In genomic region chr14:99737956-99738667, GRCh38 we compare ENCODE assay signal across 14 cellular contexts. TPM values are rescaled to one million over a fixed set of nuclear protein-coding genes. Genes with fewer than 3 reads are reported as not detected.
A peak's percentile ranks its signal among the peaks of the same experiment; 100 is the strongest.
DNase-seq lines count a peak whose midpoint lies in the region; ATAC-seq and TF ChIP-seq lines count a peak whose summit lies in the region.
"Had no signal": no experiment of that assay in that cellular context is flagged by ENCODE, and none has a peak within 500 bp of the region (broad histone marks: within the 10 kb centered on the region; RNA-seq: fewer than 3 reads in every experiment).

No MANE protein-coding gene starts in this region.

- DNase-seq in body of pancreas (peak in 1 of 4 donors; percentile 30), right cardiac atrium (peak in 2 of 3 donors; percentile 70), sciatic nerve (ENCODE audit: low spot score) (no peak), progenitor cell of endocrine pancreas (ENCODE audit: low spot score, unreplicated experiment) (no peak)
- no peak for DNase-seq in stimulated activated CD4-positive, alpha-beta T cell treated with anti-CD3 and anti-CD28 coated beads, Interleukin-4, amount 100 ng/mL, for 1 hour
- DNase-seq in activated CD8-positive, alpha-beta memory T cell treated with anti-CD3 and anti-CD28 coated beads, Interleukin-2, amount 50 U/mL, for 4 hours: no peak
- DNase-seq: activated naive CD8-positive, alpha-beta T cell treated with anti-CD3 and anti-CD28 coated beads for 36 hours; AML-193; NCI-H774; stimulated activated CD4-positive, alpha-beta T cell treated with anti-CD3 and anti-CD28 coated beads, Interleukin-4, amount 100 ng/mL, for 24 hours; T-cell had no signal

- 46% methylated on average over 20 of the region's 21 CpGs; no CpG with 5 or more reads in 1 of the 2 donors for WGBS in body of pancreas, 2 donors
- 26% methylated on average over 21 of the region's 21 CpGs for WGBS in right cardiac atrium

- no peaks in the 10 kb centered on the region for H3K9me3 Mint-ChIP-seq in progenitor cell of endocrine pancreas (ENCODE audit: low read depth)
- H3K9me3 Mint-ChIP-seq: activated naive CD8-positive, alpha-beta T cell treated with anti-CD3 and anti-CD28 coated beads for 36 hours; neural progenitor cell; T-cell had no signal

- H3K27me3 ChIP-seq in BLaER1 (peaks cover 36% of the 10 kb centered on the region), body of pancreas (no peaks in the 10 kb centered on the region), right cardiac atrium (ENCODE audit: control insufficient read depth, insufficient read depth) (no peaks in the 10 kb centered on the region)
- H3K27me3 ChIP-seq: neural progenitor cell had no signal

- H3K36me3 ChIP-seq in BLaER1 (no peaks in the 10 kb centered on the region), body of pancreas (replicated peaks in 1 of 2; ENCODE audit: insufficient read depth in 1 of 2, low read depth in 2 of 2) (no peaks in the 10 kb centered on the region)
- H3K36me3 ChIP-seq: neural progenitor cell had no signal

- peaks cover 8% of the 10 kb centered on the region for H3K4me1 Mint-ChIP-seq in progenitor cell of endocrine pancreas (ENCODE audit: low read depth)
- H3K4me1 Mint-ChIP-seq: activated naive CD8-positive, alpha-beta T cell treated with anti-CD3 and anti-CD28 coated beads for 36 hours had no signal

- H3K9me3 ChIP-seq in BLaER1 (no peaks in the 10 kb centered on the region), body of pancreas (no peaks in the 10 kb centered on the region), right cardiac atrium (ENCODE audit: control insufficient read depth, low read length) (no peaks in the 10 kb centered on the region)

- H3K4me1 ChIP-seq in BLaER1: peaks cover 48% of the 10 kb centered on the region
- H3K4me1 ChIP-seq in body of pancreas: peaks cover 29% of the 10 kb centered on the region
- H3K4me1 ChIP-seq in right cardiac atrium (ENCODE audit: control insufficient read depth, insufficient read depth, low read length): peaks cover 10% of the 10 kb centered on the region
- H3K4me1 ChIP-seq: neural progenitor cell had no signal

- H3K4me3 Mint-ChIP-seq in progenitor cell of endocrine pancreas (ENCODE audit: low read depth): no peak overlapping the region
- H3K4me3 Mint-ChIP-seq: activated naive CD8-positive, alpha-beta T cell treated with anti-CD3 and anti-CD28 coated beads for 36 hours; T-cell had no signal

- H4K20me1 ChIP-seq in BLaER1: no peaks in the 10 kb centered on the region

- H3K27ac ChIP-seq in BLaER1 (no peak overlapping the region), body of pancreas (peak overlapping the region in 3 of 4 donors; percentile 11 to 58 (median 46)), right cardiac atrium (ENCODE audit: low read length) (peak overlapping the region; percentile 59)
- H3K27ac ChIP-seq: neural progenitor cell had no signal

- no peaks in the 10 kb centered on the region for H3K36me3 Mint-ChIP-seq in progenitor cell of endocrine pancreas (ENCODE audit: insufficient read depth)
- H3K36me3 Mint-ChIP-seq: activated naive CD8-positive, alpha-beta T cell treated with anti-CD3 and anti-CD28 coated beads for 36 hours; neural progenitor cell; T-cell had no signal

- H3K27ac Mint-ChIP-seq in progenitor cell of endocrine pancreas: no peak overlapping the region
- H3K27ac Mint-ChIP-seq: activated naive CD8-positive, alpha-beta T cell treated with anti-CD3 and anti-CD28 coated beads for 36 hours; neural progenitor cell; T-cell had no signal

- peak overlapping the region; percentile 84 for H3K4me2 ChIP-seq in BLaER1
- H3K4me2 ChIP-seq: neural progenitor cell had no signal

- H3K9ac ChIP-seq in BLaER1: peak overlapping the region; percentile 48; the same call in 1 of the 2 replicates
- H3K9ac ChIP-seq: neural progenitor cell had no signal

- H3K27me3 Mint-ChIP-seq in progenitor cell of endocrine pancreas: peaks cover 37% of the 10 kb centered on the region

- TF ChIP-seq POLR2A in body of pancreas (IDR thresholded peaks at IDR 0.05): no peak

- TF ChIP-seq CTCF in body of pancreas (IDR thresholded peaks at IDR 0.05) (peak in 2 of 7 experiments; percentile 3 to 14), progenitor cell of endocrine pancreas (IDR thresholded peaks at IDR 0.05; ENCODE audit: unreplicated experiment) (no peak)

- H3K4me3 ChIP-seq in BLaER1 (peak overlapping the region; percentile 38; the same call in 1 of the 2 replicates), body of pancreas (peak overlapping the region in 1 of 2 donors; percentile 35), right cardiac atrium (ENCODE audit: low read length) (peak overlapping the region; percentile 38)
- H3K4me3 ChIP-seq: neural progenitor cell had no signal

- intact Hi-C loops in body of pancreas (cut with DNase I): no loop called here
- intact Hi-C loops in right cardiac atrium (cut with DNase I): loop anchor here in 1 of 4 donors (10.0 kb wide), 1 partner anchor 57 kb away; the partner anchor contains the start of gene EML1
- intact Hi-C loops in sciatic nerve (cut with DNase I): no loop called here

- ATAC-seq in body of pancreas (peak; percentile 56), right cardiac atrium (peak; percentile 36 to 48), sciatic nerve (peak; percentile 18), GM19324 (IDR thresholded peaks at IDR 0.05; ENCODE audit: low FRiP score, unreplicated experiment) (no peak)

RNA-seq across cellular contexts. Expression of gene CYP46A1, which starts 54.0 kb away (rescaled TPM):
- total RNA-seq in body of pancreas (1 to 10 TPM; 1.3 to 4.9 TPM), right cardiac atrium (1 to 10 TPM; 5.7 to 9.2 (median 7.9) TPM), sciatic nerve (2.5 TPM), progenitor cell of endocrine pancreas (2.9 and 3.9 TPM in 2 replicates)
- polyA plus RNA-seq in right cardiac atrium: 5.8 TPM

RNA-seq across cellular contexts. Expression of gene EML1, which starts 55.1 kb away (rescaled TPM):
- total RNA-seq in body of pancreas (10 to 100 TPM; 23.6 to 34.6 TPM), right cardiac atrium (10 to 100 TPM; 32.5 to 39.1 (median 34.8) TPM), sciatic nerve (59.0 TPM), progenitor cell of endocrine pancreas (34.9 and 42.6 TPM in 2 replicates)
- 11.2 TPM for polyA plus RNA-seq in right cardiac atrium

Comparison
In these comparisons a context has a peak if more than half of its experiments do, and no peak if none do; other contexts are left out.
1. DNase-seq: peak in right cardiac atrium (2 of 3); none in sciatic nerve (single experiment), stimulated activated CD4-positive, alpha-beta T cell treated with anti-CD3 and anti-CD28 coated beads, Interleukin-4, amount 100 ng/mL, for 1 hour (single experiment), progenitor cell of endocrine pancreas (single experiment) and activated CD8-positive, alpha-beta memory T cell treated with anti-CD3 and anti-CD28 coated beads, Interleukin-2, amount 50 U/mL, for 4 hours (single experiment).